In genomic region chr17:49496866-49497146, GRCh38 we compare ENCODE assay signal across 9 cellular contexts. TPM values are rescaled to one million over a fixed set of nuclear protein-coding genes. Genes with fewer than 3 reads are reported as not detected.
DNase-seq lines count a peak whose midpoint lies in the region; ATAC-seq and TF ChIP-seq lines count a peak whose summit lies in the region.
"Had no signal": no experiment of that assay in that cellular context is flagged by ENCODE, and none has a peak within 500 bp of the region (broad histone marks: within the 10 kb centered on the region; RNA-seq: fewer than 3 reads in every experiment).

No MANE protein-coding gene starts in this region.

- POLR2A ChIA-PET in naive thymus-derived CD8-positive, alpha-beta T cell (lab: Charles Lee): interaction anchor here (0.6 kb wide), 1 partner anchor 33 kb away, joined by 3 read pairs; no protein-coding TSS in a partner anchor

- peaks cover 17% of the 10 kb centered on the region for H3K4me1 Mint-ChIP-seq in stimulated activated naive CD8-positive, alpha-beta T cell treated with anti-CD3 and anti-CD28 coated beads, Interleukin-15, Interleukin-2, amounts not matched to agents 100 ng/mL and 50 ng/mL, for 24 hours (ENCODE audit: low read depth)
- H3K4me1 Mint-ChIP-seq in naive thymus-derived CD8-positive, alpha-beta T cell: peaks cover 11 to 43% (median 29%) of the 10 kb centered on the region in 4 donors

- no peak overlapping the region for H3K27ac Mint-ChIP-seq in stimulated activated naive CD8-positive, alpha-beta T cell treated with anti-CD3 and anti-CD28 coated beads, Interleukin-15, Interleukin-2, amounts not matched to agents 100 ng/mL and 50 ng/mL, for 24 hours
- H3K27ac Mint-ChIP-seq in naive thymus-derived CD8-positive, alpha-beta T cell: no peak overlapping the region

- H3K4me3 ChIP-seq in coronary artery: peak overlapping the region; percentile 73

- no peaks in the 10 kb centered on the region for H3K9me3 Mint-ChIP-seq in stimulated activated naive CD8-positive, alpha-beta T cell treated with anti-CD3 and anti-CD28 coated beads, Interleukin-15, Interleukin-2, amounts not matched to agents 100 ng/mL and 50 ng/mL, for 24 hours
- H3K9me3 Mint-ChIP-seq in naive thymus-derived CD8-positive, alpha-beta T cell: no peaks in the 10 kb centered on the region

- intact Hi-C loops in head of caudate nucleus (cut with DNase I): loop anchor here (5.0 kb wide), 1 partner anchor 55 kb away; no protein-coding TSS in a partner anchor

- no peaks in the 10 kb centered on the region for H3K36me3 Mint-ChIP-seq in stimulated activated naive CD8-positive, alpha-beta T cell treated with anti-CD3 and anti-CD28 coated beads, Interleukin-15, Interleukin-2, amounts not matched to agents 100 ng/mL and 50 ng/mL, for 24 hours (ENCODE audit: low read depth)
- no peaks in the 10 kb centered on the region for H3K36me3 Mint-ChIP-seq in naive thymus-derived CD8-positive, alpha-beta T cell

- H3K4me3 Mint-ChIP-seq in stimulated activated naive CD8-positive, alpha-beta T cell treated with anti-CD3 and anti-CD28 coated beads, Interleukin-15, Interleukin-2, amounts not matched to agents 100 ng/mL and 50 ng/mL, for 24 hours: peak overlapping the region; percentile 60
- H3K4me3 Mint-ChIP-seq in naive thymus-derived CD8-positive, alpha-beta T cell: peak overlapping the region; percentile 57 to 86 (median 75)

- no peak for TF ChIP-seq CTCF in coronary artery (IDR thresholded peaks at IDR 0.05)

- DNase-seq in stimulated activated naive CD8-positive, alpha-beta T cell treated with anti-CD3 and anti-CD28 coated beads, Interleukin-15, Interleukin-2, amounts not matched to agents 100 U/mL and 50 U/mL, for 24 hours: no peak
- DNase-seq in coronary artery (ENCODE audit: low spot score) (no peak), NCI-H774 (lab: John Stamatoyannopoulos, UW) (no peak), head of caudate nucleus (no peak), DMS79 (lab: John Stamatoyannopoulos, UW) (no peak), NCI-H146 (lab: John Stamatoyannopoulos, UW) (no peak)
- DNase-seq in naive thymus-derived CD8-positive, alpha-beta T cell: no peak

- peaks cover 58% of the 10 kb centered on the region for H3K27me3 Mint-ChIP-seq in stimulated activated naive CD8-positive, alpha-beta T cell treated with anti-CD3 and anti-CD28 coated beads, Interleukin-15, Interleukin-2, amounts not matched to agents 100 ng/mL and 50 ng/mL, for 24 hours
- H3K27me3 Mint-ChIP-seq in naive thymus-derived CD8-positive, alpha-beta T cell: peaks cover 18 to 48% (median 39%) of the 10 kb centered on the region in 5 donors

- H3K27ac ChIP-seq in coronary artery: no peak overlapping the region
- H3K27ac ChIP-seq: epithelial cell of prostate had no signal

- ATAC-seq in stimulated activated naive CD8-positive, alpha-beta T cell treated with anti-CD3 and anti-CD28 coated beads, Interleukin-15, Interleukin-2, amounts not matched to agents 100 U/mL and 50 U/mL, for 24 hours: no peak
- ATAC-seq in naive thymus-derived CD8-positive, alpha-beta T cell: peak; percentile 2 to 5

RNA-seq across cellular contexts. Expression of gene NGFR, which starts 1.7 kb away (rescaled TPM):
- under 1 TPM in 1 of 2 experiments, not detected in 1; 0.47 TPM for total RNA-seq in naive thymus-derived CD8-positive, alpha-beta T cell
- polyA plus RNA-seq in naive thymus-derived CD8-positive, alpha-beta T cell: not detected
